In genomic region chr2:99605036-99605435, GRCh38 we compare ENCODE assay signal across 19 cellular contexts.
"Had no signal": no experiment of that assay in that cellular context is flagged by ENCODE, and none has a peak within 500 bp of the region (broad histone marks: within the 10 kb centered on the region; RNA-seq: fewer than 3 reads in every experiment).

No MANE protein-coding gene starts in this region.

- H3K27ac Mint-ChIP-seq: activated naive CD4-positive, alpha-beta T cell treated with anti-CD3 and anti-CD28 coated beads, Interleukin-2, amount 50 U/mL, for 24 hours; dendritic cell treated with granulocyte-macrophage colony-stimulating factor and Interleukin-4, amounts not matched to agents 40 ng/mL and 50 ng/mL, for 4 days; stimulated activated effector memory CD8-positive, alpha-beta T cell treated with anti-CD3 and anti-CD28 coated beads, Interleukin-12 subunit alpha, Interleukin-12 subunit beta, amount 100 ng/mL, for 72 hours had no signal

- DNase-seq: activated CD4-positive, alpha-beta T cell treated with anti-CD3 and anti-CD28 coated beads, Interleukin-2, amount 50 U/mL, for 4 hours; activated gamma-delta T cell; adrenal gland; effector CD8-positive, alpha-beta T cell; foreskin melanocyte; kidney; ovary; right lobe of liver; stimulated activated CD4-positive, alpha-beta T cell treated with anti-CD3 and anti-CD28 coated beads, Interleukin-4, amount 100 ng/mL, for 24 hours; SW 1271; T-helper 2 cell; upper lobe of right lung had no signal

- H3K27me3 Mint-ChIP-seq: activated naive CD4-positive, alpha-beta T cell treated with anti-CD3 and anti-CD28 coated beads, Interleukin-2, amount 50 U/mL, for 24 hours; dendritic cell treated with granulocyte-macrophage colony-stimulating factor and Interleukin-4, amounts not matched to agents 40 ng/mL and 50 ng/mL, for 4 days had no signal

- H3K4me3 Mint-ChIP-seq: activated naive CD4-positive, alpha-beta T cell treated with anti-CD3 and anti-CD28 coated beads, Interleukin-2, amount 50 U/mL, for 24 hours; dendritic cell treated with granulocyte-macrophage colony-stimulating factor and Interleukin-4, amounts not matched to agents 40 ng/mL and 50 ng/mL, for 4 days; neural crest cell; stimulated activated effector memory CD8-positive, alpha-beta T cell treated with anti-CD3 and anti-CD28 coated beads, Interleukin-12 subunit alpha, Interleukin-12 subunit beta, amount 100 ng/mL, for 72 hours had no signal

- H3K9me3 Mint-ChIP-seq: activated naive CD4-positive, alpha-beta T cell treated with anti-CD3 and anti-CD28 coated beads, Interleukin-2, amount 50 U/mL, for 24 hours; dendritic cell treated with granulocyte-macrophage colony-stimulating factor and Interleukin-4, amounts not matched to agents 40 ng/mL and 50 ng/mL, for 4 days; neural crest cell; stimulated activated effector memory CD8-positive, alpha-beta T cell treated with anti-CD3 and anti-CD28 coated beads, Interleukin-12 subunit alpha, Interleukin-12 subunit beta, amount 100 ng/mL, for 72 hours had no signal

- H3K4me1 Mint-ChIP-seq: activated naive CD4-positive, alpha-beta T cell treated with anti-CD3 and anti-CD28 coated beads, Interleukin-2, amount 50 U/mL, for 24 hours; stimulated activated effector memory CD8-positive, alpha-beta T cell treated with anti-CD3 and anti-CD28 coated beads, Interleukin-12 subunit alpha, Interleukin-12 subunit beta, amount 100 ng/mL, for 72 hours had no signal

- H3K36me3 Mint-ChIP-seq: activated naive CD4-positive, alpha-beta T cell treated with anti-CD3 and anti-CD28 coated beads, Interleukin-2, amount 50 U/mL, for 24 hours; stimulated activated effector memory CD8-positive, alpha-beta T cell treated with anti-CD3 and anti-CD28 coated beads, Interleukin-12 subunit alpha, Interleukin-12 subunit beta, amount 100 ng/mL, for 72 hours had no signal

- H3K9me3 ChIP-seq: adrenal gland, esophagus muscularis mucosa, ovary, right lobe of liver, thoracic aorta, upper lobe of right lung had no signal

- H3K36me3 ChIP-seq: adrenal gland, ovary, right lobe of liver, thoracic aorta, upper lobe of right lung had no signal

- H3K27me3 ChIP-seq: adrenal gland, esophagus muscularis mucosa, ovary, right lobe of liver had no signal

- H3K4me3 ChIP-seq: adrenal gland, esophagus muscularis mucosa, ovary, right lobe of liver, smooth muscle cell, thoracic aorta, upper lobe of right lung had no signal
